Comparison of ENCODE assay signal across 10 cellular contexts in the genomic region with DNA sequence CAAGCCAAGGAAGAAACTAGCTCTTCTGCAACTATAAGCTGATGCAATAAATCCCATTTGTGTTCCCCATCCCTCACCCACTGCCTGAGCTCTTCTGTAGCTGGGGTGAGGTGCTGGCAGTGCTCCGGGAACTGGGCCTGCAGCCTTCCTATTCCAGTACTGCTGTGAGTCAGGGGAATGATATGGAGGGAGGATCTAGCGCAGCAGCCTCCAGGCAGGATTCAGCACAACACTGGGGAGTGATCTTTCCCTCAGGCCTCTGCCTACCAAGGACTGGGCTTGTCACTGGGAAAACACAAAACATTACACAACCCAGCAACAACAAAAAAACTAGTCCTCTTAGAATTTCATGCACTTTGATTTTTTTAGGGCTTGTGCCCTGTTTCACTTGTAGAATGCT. TPM values are rescaled to one million over a fixed set of nuclear protein-coding genes. Genes with fewer than 3 reads are reported as not detected.
A peak's percentile ranks its signal among the peaks of the same experiment; 100 is the strongest.
DNase-seq lines count a peak whose midpoint lies in the region; ATAC-seq and TF ChIP-seq lines count a peak whose summit lies in the region.
"Had no signal": no experiment of that assay in that cellular context is flagged by ENCODE, and none has a peak within 500 bp of the region (broad histone marks: within the 10 kb centered on the region; RNA-seq: fewer than 3 reads in every experiment).

No MANE protein-coding gene starts in this region.

- H3K79me2 ChIP-seq in PC-9 (ENCODE audit: low read depth), result no peaks in the 10 kb centered on the region

- H3K4me1 ChIP-seq in PC-9 (replicated peaks; ENCODE audit: insufficient read depth) (peaks cover 35% of the 10 kb centered on the region), muscle layer of colon (ENCODE audit: insufficient read depth, low read length) (peaks cover 14% of the 10 kb centered on the region)

- H2AFZ ChIP-seq in PC-9, result peak overlapping the region; percentile 67; the same call in 1 of the 2 replicates

- no peaks in the 10 kb centered on the region for H3K9me3 ChIP-seq in PC-9 (ENCODE audit: insufficient read depth, low read depth)
- H3K9me3 ChIP-seq in muscle layer of colon (ENCODE audit: low read length), result no peaks in the 10 kb centered on the region

- H4K20me1 ChIP-seq in PC-9 (ENCODE audit: insufficient read depth), result no peaks in the 10 kb centered on the region

- H3K27me3 ChIP-seq in PC-9 (ENCODE audit: insufficient read depth, low read depth) (no peaks in the 10 kb centered on the region), muscle layer of colon (ENCODE audit: control insufficient read depth in 1 of 2, insufficient read depth in 2 of 2, low read length in 2 of 2) (no peaks in the 10 kb centered on the region)

- no TSS peak for BruUV-seq in PC-9 (replicated peaks; lab: Mats Ljungman, UMichigan)

- no peak for TF ChIP-seq CTCF in PC-9 (conservative IDR thresholded peaks at IDR 0.05)

- no peak overlapping the region; the same call in 1 of the 2 replicates for H3K4me3 ChIP-seq in PC-9
- peak overlapping the region in 1 of 2 donors; percentile 7 for H3K4me3 ChIP-seq in muscle layer of colon (ENCODE audit: low read depth in 1 of 2, low read length in 2 of 2)

- DNase-seq in A172 (ENCODE audit: low spot score) (peak; percentile 92), PC-9 (peak; percentile 95 to 97), NCI-H1105 treated with DMSO at 0.1 percent for 48 hours (lab: John Stamatoyannopoulos, UW) (no peak), NCI-H1436 treated with DMSO at 0.1 percent for 48 hours (lab: John Stamatoyannopoulos, UW) (no peak)
- DNase-seq in activated CD4-positive, alpha-beta T cell treated with anti-CD3 and anti-CD28 coated beads for 4 hours, result no peak
- DNase-seq in effector CD4-positive, alpha-beta T cell, result no peak
- DNase-seq: AML-193, NCI-H2107 had no signal

- H3K36me3 ChIP-seq in PC-9 (ENCODE audit: low read depth), result no peaks in the 10 kb centered on the region
- no peaks in the 10 kb centered on the region for H3K36me3 ChIP-seq in muscle layer of colon (ENCODE audit: insufficient read depth, low read length)

- H3K27ac ChIP-seq in PC-9, result peak overlapping the region; percentile 93
- peak overlapping the region; percentile 60 for H3K27ac ChIP-seq in muscle layer of colon (ENCODE audit: low read depth, low read length)

- CTCF ChIA-PET in PC-9 (lab: Charles Lee), result no interaction called here

- intact Hi-C loops in PC-9 (cut with micrococcal nuclease; ENCODE audit: unreplicated experiment), result loop anchor here (10.0 kb wide), 1 partner anchor 139 kb away; no protein-coding TSS in a partner anchor

- H3F3A ChIP-seq in PC-9 (ENCODE audit: insufficient read depth, low read depth), result peaks cover 19% of the 10 kb centered on the region

- POLR2A ChIA-PET in PC-9 (lab: Charles Lee; ENCODE audit: unreplicated experiment), result interaction anchor here (0.6 kb wide), 1 partner anchor 103 kb away, joined by 6 read pairs; no protein-coding TSS in a partner anchor

- peak; percentile 100 for ATAC-seq in esophagus mucosa

- H3K9me2 ChIP-seq in PC-9 (ENCODE audit: insufficient read depth), result no peaks in the 10 kb centered on the region

- H3K4me2 ChIP-seq in PC-9, result peak overlapping the region; percentile 64

- peak overlapping the region; percentile 35 for H3K9ac ChIP-seq in muscle layer of colon (ENCODE audit: low read length)

RNA-seq across cellular contexts. Expression of a gene that starts 58.7 kb away (rescaled TPM):
- total RNA-seq in A172 (2014; rRNA removed; shearing (Covaris generic)), result 0.34 TPM in 1 of 2 replicates, not detected in the other
- total RNA-seq in PC-9 (2021), result 2.4 and 3.1 TPM in 2 replicates
- total RNA-seq in esophagus mucosa, result 1.5 TPM

Comparison
In these comparisons a context has a peak if more than half of its experiments do, and no peak if none do; other contexts are left out.
1. DNase-seq: peak in A172 (single experiment) and PC-9 (2 of 2); none in NCI-H1105 treated with DMSO at 0.1 percent for 48 hours (single experiment), activated CD4-positive, alpha-beta T cell treated with anti-CD3 and anti-CD28 coated beads for 4 hours (0 of 2), NCI-H1436 treated with DMSO at 0.1 percent for 48 hours (single experiment) and effector CD4-positive, alpha-beta T cell (single experiment).